Comparison of ENCODE assay signal across 17 cellular contexts in the genomic region with DNA sequence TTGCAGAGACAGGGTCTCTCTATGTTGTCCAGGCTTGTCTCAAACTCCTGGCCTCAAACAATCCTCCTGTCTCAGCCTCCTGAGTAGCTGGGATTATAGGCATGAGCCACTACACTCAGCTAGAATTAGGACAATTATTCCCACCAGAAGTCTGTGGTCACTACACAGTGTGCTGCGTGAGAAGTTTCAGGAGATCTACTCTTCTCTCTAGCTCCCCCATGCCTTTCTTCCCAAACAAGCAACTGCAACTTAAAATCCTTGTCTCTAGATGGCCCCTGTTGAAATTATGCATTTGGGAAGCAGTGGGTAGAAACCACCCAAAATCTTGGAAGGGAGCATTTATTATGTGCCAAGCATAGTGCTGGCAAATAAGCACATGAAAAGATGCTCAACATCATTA. TPM values are rescaled to one million over a fixed set of nuclear protein-coding genes. Genes with fewer than 3 reads are reported as not detected.
DNase-seq lines count a peak whose midpoint lies in the region; FAIRE-seq and TF ChIP-seq lines count a peak whose summit lies in the region.
"Had no signal": no experiment of that assay in that cellular context is flagged by ENCODE, and none has a peak within 500 bp of the region (broad histone marks: within the 10 kb centered on the region; RNA-seq: fewer than 3 reads in every experiment).

No MANE protein-coding gene starts in this region.

- no peaks in the 10 kb centered on the region for H3K9me2 ChIP-seq in Loucy (replicated peaks; ENCODE audit: low read depth, low read length)

- H3K27me3 ChIP-seq in Loucy (ENCODE audit: insufficient read depth, low read length, poor library complexity, severe bottlenecking) (no peaks in the 10 kb centered on the region), brain microvascular endothelial cell (replicated peaks) (no peaks in the 10 kb centered on the region), osteoblast (ENCODE audit: insufficient read depth, low read length) (no peaks in the 10 kb centered on the region), SJCRH30 (no peaks in the 10 kb centered on the region)
- H3K27me3 ChIP-seq: Peyer's patch had no signal

- H3F3A ChIP-seq in Loucy (ENCODE audit: low read depth): no peaks in the 10 kb centered on the region

- H4K20me1 ChIP-seq in Loucy (ENCODE audit: insufficient read depth, low read length, poor library complexity, severe bottlenecking) (no peaks in the 10 kb centered on the region), osteoblast (ENCODE audit: insufficient read depth, low read length) (no peaks in the 10 kb centered on the region)

- in situ Hi-C loops in brain microvascular endothelial cell (cut with HindIII; ENCODE audit: low pct_ligation_motif_present, low sequenced_read_pairs): no loop called here

- peak; percentile 23 for DNase-seq in ELR (ENCODE audit: low read depth)
- no peak for DNase-seq in brain microvascular endothelial cell
- DNase-seq in osteoblast (ENCODE audit: insufficient read length, low spot score, missing footprints): no peak
- DNase-seq in SJCRH30: no peak
- DNase-seq in RCC 7860 (ENCODE audit: low spot score): no peak
- DNase-seq in NCI-H1417 treated with DMSO at 0.1 percent for 48 hours (lab: John Stamatoyannopoulos, UW): no peak
- DNase-seq: activated CD8-positive, alpha-beta memory T cell treated with anti-CD3 and anti-CD28 coated beads, Interleukin-2, amount 50 U/mL, for 4 hours; activated naive CD4-positive, alpha-beta T cell treated with anti-CD3 and anti-CD28 coated beads, Interleukin-2, amount 50 U/mL, for 16 hours; effector CD4-positive, alpha-beta T cell; immature natural killer cell; NCI-H510A; Peyer's patch; retina; T-cell had no signal

- FAIRE-seq in RCC 7860 (lab: Jason Lieb, UNC): no peak

- H3K27ac ChIP-seq in brain microvascular endothelial cell (no peak overlapping the region), osteoblast (ENCODE audit: low read depth, low read length) (no peak overlapping the region), SJCRH30 (no peak overlapping the region)
- H3K27ac ChIP-seq: Peyer's patch had no signal

- H3K9ac ChIP-seq in Loucy (ENCODE audit: low read depth, low read length, poor library complexity, severe bottlenecking): no peak overlapping the region

- H3K36me3 ChIP-seq in Loucy (ENCODE audit: insufficient read depth, low read length) (no peaks in the 10 kb centered on the region), brain microvascular endothelial cell (replicated peaks) (no peaks in the 10 kb centered on the region), osteoblast (ENCODE audit: insufficient read depth, low read length) (no peaks in the 10 kb centered on the region), SJCRH30 (no peaks in the 10 kb centered on the region)
- H3K36me3 ChIP-seq: HAP-1, Peyer's patch had no signal

- H3K4me3 ChIP-seq in Loucy (ENCODE audit: low read length, poor library complexity, severe bottlenecking) (no peak overlapping the region), brain microvascular endothelial cell (ENCODE audit: low read depth, low read length) (no peak overlapping the region), osteoblast (ENCODE audit: insufficient read depth, low read length) (no peak overlapping the region), SJCRH30 (no peak overlapping the region)
- H3K4me3 ChIP-seq: HAP-1, Peyer's patch had no signal

- H2AFZ ChIP-seq in Loucy (ENCODE audit: low read length): no peak overlapping the region
- H2AFZ ChIP-seq in osteoblast (ENCODE audit: low read length): no peak overlapping the region

- H3K9me3 ChIP-seq in Loucy (ENCODE audit: insufficient read depth, low read depth, low read length) (no peaks in the 10 kb centered on the region), osteoblast (ENCODE audit: low read depth, low read length) (no peaks in the 10 kb centered on the region), SJCRH30 (replicated peaks) (no peaks in the 10 kb centered on the region)
- H3K9me3 ChIP-seq: HAP-1, Peyer's patch had no signal

- no peak overlapping the region for H3K4me2 ChIP-seq in Loucy (ENCODE audit: low read depth, low read length, poor library complexity, severe bottlenecking)
- H3K4me2 ChIP-seq in osteoblast (ENCODE audit: insufficient read depth, low read length): no peak overlapping the region

- TF ChIP-seq CTCF in Loucy (conservative IDR thresholded peaks at IDR 0.05; ENCODE audit: low read length): peak; percentile 32
- TF ChIP-seq CTCF in brain microvascular endothelial cell (IDR thresholded peaks at IDR 0.05; ENCODE audit: low read depth, low read length, missing control alignments): peak; percentile 16
- peak; percentile 22 for TF ChIP-seq CTCF in osteoblast (IDR thresholded peaks at IDR 0.05; ENCODE audit: extremely low read depth, low read depth, low read length)

- H3K79me2 ChIP-seq in Loucy (ENCODE audit: insufficient read depth, low read length) (no peaks in the 10 kb centered on the region), osteoblast (ENCODE audit: insufficient read depth, low read length) (no peaks in the 10 kb centered on the region)

- H3K4me1 ChIP-seq in Loucy (ENCODE audit: insufficient read depth, low read length, poor library complexity, severe bottlenecking): peaks cover 10% of the 10 kb centered on the region
- H3K4me1 ChIP-seq in osteoblast (ENCODE audit: insufficient read depth, low read length): no peaks in the 10 kb centered on the region
- H3K4me1 ChIP-seq in SJCRH30: no peaks in the 10 kb centered on the region
- H3K4me1 ChIP-seq: HAP-1 had no signal

RNA-seq across cellular contexts. Expression of a gene that starts 21.1 kb away (rescaled TPM):
- total RNA-seq in osteoblast: 19.2 and 23.6 TPM in 2 replicates
- 15.5 and 17.6 TPM in 2 replicates for total RNA-seq in SJCRH30 (2014; rRNA removed; shearing (Covaris generic))

RNA-seq across cellular contexts. Expression of a gene that starts 28.4 kb away (rescaled TPM):
- total RNA-seq in osteoblast: not detected in 2 replicates
- not detected in 2 replicates for total RNA-seq in SJCRH30 (2014; rRNA removed; shearing (Covaris generic))
- total RNA-seq: lung microvascular endothelial cell, T-cell had no signal
